In the genomic region with DNA sequence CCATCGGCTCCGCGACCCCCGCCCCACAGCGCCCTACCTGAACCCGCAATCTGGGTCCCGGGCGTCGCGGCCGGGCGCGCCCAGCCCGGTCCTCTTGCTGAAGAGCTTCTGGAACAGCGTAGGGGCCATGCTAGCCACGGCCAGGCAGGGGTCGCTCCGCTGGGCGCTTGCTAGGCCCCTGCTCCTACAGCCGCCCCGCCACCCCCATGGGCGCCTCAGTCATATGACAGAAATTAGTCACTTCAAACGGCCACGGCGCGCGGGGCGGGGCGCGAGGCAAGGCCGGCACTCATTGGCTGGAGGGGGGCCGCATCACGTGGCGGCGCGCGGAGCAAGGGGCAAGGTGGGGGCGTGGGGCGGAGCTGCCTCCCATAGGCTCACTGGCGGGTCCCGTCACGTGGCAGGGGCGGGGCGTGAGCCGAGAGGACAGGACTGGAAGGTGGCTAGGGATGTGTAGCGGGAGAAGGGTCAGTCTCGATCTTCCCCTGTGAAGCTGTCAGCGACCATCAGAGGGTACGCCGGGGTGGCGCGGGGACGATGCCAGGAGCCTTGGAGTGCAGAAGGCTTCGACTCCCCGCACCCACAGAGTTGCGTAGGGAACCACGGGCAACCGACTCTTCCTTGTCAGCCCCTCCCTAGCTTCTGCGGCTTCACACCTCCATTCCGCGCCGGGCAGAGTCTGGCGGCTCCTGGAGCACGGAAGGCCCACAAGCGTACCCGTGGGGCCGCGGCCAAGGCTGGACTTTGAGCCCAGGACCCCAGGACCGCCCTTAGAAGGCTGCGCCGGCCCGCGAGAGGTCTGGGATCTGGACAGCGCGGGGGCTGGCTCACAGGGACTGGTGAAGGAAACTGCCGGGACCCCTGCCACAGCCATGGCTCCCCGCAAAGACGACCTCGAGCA, we compare ENCODE assay signal across 7 cellular contexts.
DNase-seq lines count a peak whose midpoint lies in the region; ATAC-seq and TF ChIP-seq lines count a peak whose summit lies in the region.

TSS of gene FNIP1 (minus strand) at position 225 of the 901 bp plus-strand sequence. CDS start at position 129, 96 bp downstream.

- DNase-seq in NCI-H2081 (lab: John Stamatoyannopoulos, UW) (peak; percentile 90 to 95), T1000 (lab: John Stamatoyannopoulos, UW) (peak; percentile 96), astrocyte of the hippocampus (ENCODE audit: low read depth, low spot score) (peak; percentile 99), hippocampal formation (lab: John Stamatoyannopoulos, UW) (peak; percentile 97 to 99), retinal pigment epithelial cell (ENCODE audit: low read depth) (peak; percentile 88)

- TF ChIP-seq CTCF in retinal pigment epithelial cell (conservative IDR thresholded peaks at IDR 0.05; ENCODE audit: low read depth, low read length) = no peak

- peak within 1 kb of the TSS; percentile 82 for H3K4me3 ChIP-seq in retinal pigment epithelial cell (ENCODE audit: low read length)

- ATAC-seq in GM18508 (IDR thresholded peaks at IDR 0.05; ENCODE audit: insufficient read depth, unreplicated experiment) (peak; percentile 82), HG03025 (IDR thresholded peaks at IDR 0.05; ENCODE audit: low FRiP score, unreplicated experiment) (peak; percentile 93)

Comparison
In these comparisons a context has a peak if more than half of its experiments do, and no peak if none do; other contexts are left out.
1. Peak in every context shown above with its lines: DNase-seq, ATAC-seq and H3K4me3 ChIP-seq.